Comparison of ENCODE assay signal across 9 cellular contexts in genomic region chr10:61942997-61943457, GRCh38. TPM values are rescaled to one million over a fixed set of nuclear protein-coding genes. Genes with fewer than 3 reads are reported as not detected.
DNase-seq lines count a peak whose midpoint lies in the region; ATAC-seq, FAIRE-seq and TF ChIP-seq lines count a peak whose summit lies in the region.
"Had no signal": no experiment of that assay in that cellular context is flagged by ENCODE, and none has a peak within 500 bp of the region (broad histone marks: within the 10 kb centered on the region; RNA-seq: fewer than 3 reads in every experiment).

No MANE protein-coding gene starts in this region.

- CTCF ChIA-PET in activated CD4-positive, alpha-beta T cell treated with anti-CD3 and anti-CD28 coated beads for 36 hours (lab: Charles Lee): interaction anchor here (0.7 to 2.6 kb wide), 15 partner anchors 9 to 110 kb away, joined by 3 to 13 read pairs (median 4); no protein-coding TSS in a partner anchor

- peak overlapping the region; percentile 59 for H3K4me3 Mint-ChIP-seq in activated CD4-positive, alpha-beta T cell treated with anti-CD3 and anti-CD28 coated beads for 36 hours
- H3K4me3 Mint-ChIP-seq in astrocyte (ENCODE audit: unreplicated experiment): no peak overlapping the region

- H3K27me3 Mint-ChIP-seq in activated CD4-positive, alpha-beta T cell treated with anti-CD3 and anti-CD28 coated beads for 36 hours: no peaks in the 10 kb centered on the region
- no peaks in the 10 kb centered on the region for H3K27me3 Mint-ChIP-seq in astrocyte (ENCODE audit: low read depth, unreplicated experiment)

- peaks cover 43% of the 10 kb centered on the region for H3K4me1 ChIP-seq in astrocyte (ENCODE audit: insufficient read depth, low read length)
- H3K4me1 ChIP-seq in tibial artery: peaks cover 0 to 70% (median 41%) of the 10 kb centered on the region in 4 donors

- H3K27ac Mint-ChIP-seq in activated CD4-positive, alpha-beta T cell treated with anti-CD3 and anti-CD28 coated beads for 36 hours: peak overlapping the region; percentile 98
- peak overlapping the region; percentile 37 for H3K27ac Mint-ChIP-seq in astrocyte (ENCODE audit: unreplicated experiment)

- no peak overlapping the region for H2AFZ ChIP-seq in astrocyte (ENCODE audit: low read depth, low read length)

- POLR2A ChIA-PET in activated CD4-positive, alpha-beta T cell treated with anti-CD3 and anti-CD28 coated beads for 36 hours (lab: Charles Lee): interaction anchor here (0.6 to 2.6 kb wide), 14 partner anchors 9 to 243 kb away, joined by 3 to 17 read pairs (median 6); partner anchors contain the start of gene ARID5B

- H3K4me3 ChIP-seq in astrocyte (ENCODE audit: insufficient read depth, low read depth, low read length) (peak overlapping the region; percentile 15), tibial artery (peak overlapping the region; percentile 10 to 27)
- H3K4me3 ChIP-seq: A549 had no signal

- no peaks in the 10 kb centered on the region for H3K9me3 ChIP-seq in astrocyte (ENCODE audit: insufficient read depth, low read depth, low read length)
- H3K9me3 ChIP-seq in tibial artery: no peaks in the 10 kb centered on the region
- H3K9me3 ChIP-seq: A549 had no signal

- intact Hi-C loops in activated CD4-positive, alpha-beta T cell treated with anti-CD3 and anti-CD28 coated beads for 36 hours (cut with DNase I, micrococcal nuclease): loop anchor here (1.0 to 5.0 kb wide), 14 partner anchors 22 to 409 kb away; no protein-coding TSS in a partner anchor
- intact Hi-C loops in tibial artery (cut with DNase I; ENCODE audit: low total_unique reads): no loop called here

- no peak for ATAC-seq in activated CD4-positive, alpha-beta T cell treated with anti-CD3 and anti-CD28 coated beads for 36 hours
- ATAC-seq in left lobe of liver (peak; percentile 64), HG03039 (IDR thresholded peaks at IDR 0.05; ENCODE audit: unreplicated experiment) (no peak)
- ATAC-seq: A549 had no signal

- peaks cover 79% of the 10 kb centered on the region for H3K4me1 Mint-ChIP-seq in activated CD4-positive, alpha-beta T cell treated with anti-CD3 and anti-CD28 coated beads for 36 hours
- peaks cover 39% of the 10 kb centered on the region for H3K4me1 Mint-ChIP-seq in astrocyte (ENCODE audit: low read depth, unreplicated experiment)

- FAIRE-seq in astrocyte (lab: Jason Lieb, UNC): no peak
- FAIRE-seq: A549 had no signal

- no peaks in the 10 kb centered on the region for H4K20me1 ChIP-seq in astrocyte (ENCODE audit: insufficient read depth, low read length)

- H3K27ac ChIP-seq in astrocyte (ENCODE audit: low read depth, low read length) (peak overlapping the region; percentile 67), tibial artery (peak overlapping the region; percentile 56 to 76)
- H3K27ac ChIP-seq: A549 had no signal

- H3K27me3 ChIP-seq in astrocyte (ENCODE audit: insufficient read depth, low read length) (no peaks in the 10 kb centered on the region), tibial artery (no peaks in the 10 kb centered on the region)

- no peak for DNase-seq in activated CD4-positive, alpha-beta T cell treated with anti-CD3 and anti-CD28 coated beads for 36 hours
- DNase-seq in activated CD4-positive, alpha-beta T cell treated with anti-CD3 and anti-CD28 coated beads for 48 hours: no peak
- DNase-seq in astrocyte (ENCODE audit: low read depth) (peak; percentile 75), left lobe of liver (ENCODE audit: low spot score) (no peak), tibial artery (no peak), DMS153 (lab: John Stamatoyannopoulos, UW) (no peak)
- DNase-seq in stimulated activated CD8-positive, alpha-beta memory T cell treated with anti-CD3 and anti-CD28 coated beads, Interleukin-4, amount 100 ng/mL, for 48 hours: no peak

- H3K36me3 Mint-ChIP-seq in activated CD4-positive, alpha-beta T cell treated with anti-CD3 and anti-CD28 coated beads for 36 hours (ENCODE audit: low read depth): peaks cover 70% of the 10 kb centered on the region
- peaks cover 13% of the 10 kb centered on the region for H3K36me3 Mint-ChIP-seq in astrocyte (ENCODE audit: low read depth, unreplicated experiment)

- no peaks in the 10 kb centered on the region for H3K9me3 Mint-ChIP-seq in activated CD4-positive, alpha-beta T cell treated with anti-CD3 and anti-CD28 coated beads for 36 hours (ENCODE audit: low read depth)
- no peaks in the 10 kb centered on the region for H3K9me3 Mint-ChIP-seq in astrocyte (ENCODE audit: unreplicated experiment)

- TF ChIP-seq CTCF in astrocyte (IDR thresholded peaks at IDR 0.05; ENCODE audit: insufficient read depth, low read depth, low read length) (no peak), tibial artery (IDR thresholded peaks at IDR 0.05) (no peak)

- H3K4me2 ChIP-seq in astrocyte (ENCODE audit: low read length): peak overlapping the region; percentile 65
- H3K4me2 ChIP-seq: A549 had no signal

- peak overlapping the region; percentile 44 for H3K9ac ChIP-seq in astrocyte (ENCODE audit: low read length)

- H3K36me3 ChIP-seq in astrocyte (ENCODE audit: insufficient read depth, low read length) (peaks cover 5% of the 10 kb centered on the region), tibial artery (no peaks in the 10 kb centered on the region)

- peaks cover 26% of the 10 kb centered on the region for H3K79me2 ChIP-seq in astrocyte (ENCODE audit: insufficient read depth, low read length)

RNA-seq across cellular contexts. Expression of gene ARID5B, which starts 41.5 kb away (rescaled TPM):
- total RNA-seq in activated CD4-positive, alpha-beta T cell treated with anti-CD3 and anti-CD28 coated beads for 36 hours: 100 to 1,000 TPM in 1 of 2 experiments, 10 to 100 TPM in 1; 73.8 to 106 TPM
- total RNA-seq in astrocyte (64.6 and 66.0 TPM in 2 replicates), left lobe of liver (3.8 TPM)

Comparison
In these comparisons a context has a peak if more than half of its experiments do, and no peak if none do; other contexts are left out.
1. RNA of gene ARID5B, which starts 41.5 kb away (total RNA-seq): 73.8 to 106 TPM in activated CD4-positive, alpha-beta T cell treated with anti-CD3 and anti-CD28 coated beads for 36 hours and 64.6 to 66.0 TPM in astrocyte; 3.8 TPM in left lobe of liver (single experiment); every median in the first group is over 10 times any median in the second.